ENCODE assay signal across 1 cellular context in the genomic region with DNA sequence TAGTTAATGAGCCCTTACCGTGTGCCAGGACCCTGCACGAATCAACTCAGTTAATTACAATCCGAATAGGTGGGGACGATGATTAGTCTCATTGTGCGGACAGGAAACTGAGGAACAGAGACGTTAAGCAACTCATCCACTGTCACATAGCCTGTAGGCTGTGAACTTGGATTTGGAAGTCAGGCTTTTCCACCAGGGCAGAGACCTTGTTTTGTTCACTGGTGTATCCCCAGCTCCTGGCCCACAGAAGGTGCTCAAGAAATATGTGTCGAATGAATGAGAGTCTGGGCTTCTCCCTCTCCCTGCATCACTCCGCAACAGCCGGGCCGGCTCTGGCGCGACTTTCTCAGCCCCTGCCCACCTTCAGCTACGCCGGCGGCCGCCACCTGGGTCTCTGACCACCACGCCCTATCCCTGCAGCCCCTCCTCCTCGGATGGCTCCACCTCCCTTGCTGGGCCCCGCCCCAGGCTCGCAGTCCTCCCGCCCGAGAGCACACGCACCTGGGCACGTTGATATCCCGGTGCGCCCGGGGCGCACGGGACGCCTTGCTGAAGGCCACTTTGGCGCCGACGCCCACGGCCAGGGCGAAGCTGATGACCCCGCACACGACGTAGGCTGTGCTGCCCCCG.
TF ChIP-seq lines count a peak whose summit lies in the region.

No MANE protein-coding gene starts in this region.

TF ChIP-seq in WTC11, 78 proteins besides CTCF, POLR2A, EP300 and RAD21 (continued from another document):
- TF ChIP-seq, protein P1, sequence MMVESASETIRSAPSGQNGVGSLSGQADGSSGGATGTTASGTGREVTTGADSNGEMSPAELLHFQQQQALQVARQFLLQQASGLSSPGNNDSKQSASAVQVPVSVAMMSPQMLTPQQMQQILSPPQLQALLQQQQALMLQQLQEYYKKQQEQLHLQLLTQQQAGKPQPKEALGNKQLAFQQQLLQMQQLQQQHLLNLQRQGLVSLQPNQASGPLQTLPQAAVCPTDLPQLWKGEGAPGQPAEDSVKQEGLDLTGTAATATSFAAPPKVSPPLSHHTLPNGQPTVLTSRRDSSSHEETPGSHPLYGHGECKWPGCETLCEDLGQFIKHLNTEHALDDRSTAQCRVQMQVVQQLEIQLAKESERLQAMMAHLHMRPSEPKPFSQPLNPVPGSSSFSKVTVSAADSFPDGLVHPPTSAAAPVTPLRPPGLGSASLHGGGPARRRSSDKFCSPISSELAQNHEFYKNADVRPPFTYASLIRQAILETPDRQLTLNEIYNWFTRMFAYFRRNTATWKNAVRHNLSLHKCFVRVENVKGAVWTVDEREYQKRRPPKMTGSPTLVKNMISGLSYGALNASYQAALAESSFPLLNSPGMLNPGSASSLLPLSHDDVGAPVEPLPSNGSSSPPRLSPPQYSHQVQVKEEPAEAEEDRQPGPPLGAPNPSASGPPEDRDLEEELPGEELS (CRISPR knock-in tag; IDR thresholded peaks at IDR 0.05): peak; percentile 11; the same call in 1 of the 2 replicates
- TF ChIP-seq, protein P2, sequence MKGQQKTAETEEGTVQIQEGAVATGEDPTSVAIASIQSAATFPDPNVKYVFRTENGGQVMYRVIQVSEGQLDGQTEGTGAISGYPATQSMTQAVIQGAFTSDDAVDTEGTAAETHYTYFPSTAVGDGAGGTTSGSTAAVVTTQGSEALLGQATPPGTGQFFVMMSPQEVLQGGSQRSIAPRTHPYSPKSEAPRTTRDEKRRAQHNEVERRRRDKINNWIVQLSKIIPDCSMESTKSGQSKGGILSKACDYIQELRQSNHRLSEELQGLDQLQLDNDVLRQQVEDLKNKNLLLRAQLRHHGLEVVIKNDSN (CRISPR knock-in tag; IDR thresholded peaks at IDR 0.05): no peak
- peak; percentile 61; the same call in 1 of the 2 replicates for TF ChIP-seq ZNF263 (CRISPR knock-in tag; IDR thresholded peaks at IDR 0.05; ENCODE audit: low read depth)
- TF ChIP-seq, protein P3, sequence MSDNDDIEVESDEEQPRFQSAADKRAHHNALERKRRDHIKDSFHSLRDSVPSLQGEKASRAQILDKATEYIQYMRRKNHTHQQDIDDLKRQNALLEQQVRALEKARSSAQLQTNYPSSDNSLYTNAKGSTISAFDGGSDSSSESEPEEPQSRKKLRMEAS (CRISPR knock-in tag; IDR thresholded peaks at IDR 0.05): peak; percentile 60
- 0 out of 2 replicates have a peak, but pooled peaks have one; percentile 18 for TF ChIP-seq SP1 (CRISPR knock-in tag; conservative IDR thresholded peaks at IDR 0.05)
- TF ChIP-seq, protein P4, sequence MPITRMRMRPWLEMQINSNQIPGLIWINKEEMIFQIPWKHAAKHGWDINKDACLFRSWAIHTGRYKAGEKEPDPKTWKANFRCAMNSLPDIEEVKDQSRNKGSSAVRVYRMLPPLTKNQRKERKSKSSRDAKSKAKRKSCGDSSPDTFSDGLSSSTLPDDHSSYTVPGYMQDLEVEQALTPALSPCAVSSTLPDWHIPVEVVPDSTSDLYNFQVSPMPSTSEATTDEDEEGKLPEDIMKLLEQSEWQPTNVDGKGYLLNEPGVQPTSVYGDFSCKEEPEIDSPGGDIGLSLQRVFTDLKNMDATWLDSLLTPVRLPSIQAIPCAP (CRISPR knock-in tag; IDR thresholded peaks at IDR 0.05): no peak
